ENCODE assay signal across 21 cellular contexts in the genomic region with DNA sequence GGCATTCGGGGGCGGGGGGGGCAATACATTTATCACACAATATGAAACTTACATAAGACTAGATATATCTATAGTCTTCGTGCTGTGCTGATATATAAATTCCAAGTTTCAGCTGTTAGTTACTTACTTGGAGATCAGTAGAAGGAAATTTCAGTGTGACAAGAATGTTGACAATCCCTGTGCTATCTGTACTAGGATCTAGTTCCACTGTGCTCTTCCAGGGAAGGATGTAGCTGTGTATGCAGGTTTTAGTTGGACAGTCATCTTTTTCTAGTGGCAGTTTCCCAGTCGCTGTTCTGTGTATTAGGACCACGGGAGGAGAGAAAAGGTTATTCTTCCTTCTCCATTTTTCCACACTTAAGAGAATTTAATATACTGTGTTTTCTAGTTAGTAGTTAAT. TPM values are rescaled to one million over a fixed set of nuclear protein-coding genes. Genes with fewer than 3 reads are reported as not detected.
DNase-seq lines count a peak whose midpoint lies in the region; ATAC-seq, FAIRE-seq and TF ChIP-seq lines count a peak whose summit lies in the region.
"Had no signal": no experiment of that assay in that cellular context is flagged by ENCODE, and none has a peak within 500 bp of the region (broad histone marks: within the 10 kb centered on the region; RNA-seq: fewer than 3 reads in every experiment).

No MANE protein-coding gene starts in this region.

- H3K4me1 ChIP-seq in parathyroid adenoma (peaks cover 12% of the 10 kb centered on the region), small intestine (ENCODE audit: control insufficient read depth in 2 of 2, insufficient read depth in 1 of 2, low read depth in 1 of 2, low read length in 1 of 2) (peaks cover 0 to 7% of the 10 kb centered on the region in 2 donors), Peyer's patch (peaks cover 3 to 10% (median 6%) of the 10 kb centered on the region in 4 donors)

- WGBS in small intestine, 3 donors, result 85 to 88% (median 87%) methylated on average over 5 of the region's 5 CpGs

- H3K27ac ChIP-seq in VCaP (peak overlapping the region; percentile 46), parathyroid adenoma (no peak overlapping the region), small intestine (ENCODE audit: low read depth in 1 of 2, low read length in 1 of 2) (no peak overlapping the region), Peyer's patch (no peak overlapping the region)
- H3K27ac ChIP-seq: C4-2B had no signal

- H3K9me3 ChIP-seq in parathyroid adenoma (ENCODE audit: control insufficient read depth, low read length), result no peaks in the 10 kb centered on the region
- H3K9me3 ChIP-seq in small intestine (ENCODE audit: control insufficient read depth, low read depth), result no peaks in the 10 kb centered on the region
- H3K9me3 ChIP-seq in Peyer's patch, result no peaks in the 10 kb centered on the region

- peaks cover 3% of the 10 kb centered on the region for H3K79me2 ChIP-seq in parathyroid adenoma

- H3K27me3 Mint-ChIP-seq in IgD-negative memory B cell, result no peaks in the 10 kb centered on the region
- H3K27me3 Mint-ChIP-seq: CD4-positive, CD25-positive, alpha-beta regulatory T cell had no signal

- H2AFZ ChIP-seq in parathyroid adenoma, result no peak overlapping the region
- H2AFZ ChIP-seq: GM23338 had no signal

- H3K9me3 Mint-ChIP-seq in IgD-negative memory B cell, result no peaks in the 10 kb centered on the region
- H3K9me3 Mint-ChIP-seq: CD4-positive, CD25-positive, alpha-beta regulatory T cell; CD8-positive, alpha-beta memory T cell; GM23338; H9 had no signal

- no peaks in the 10 kb centered on the region for H3K36me3 Mint-ChIP-seq in IgD-negative memory B cell

- peak overlapping the region; percentile 52 for H3K4me2 ChIP-seq in parathyroid adenoma (ENCODE audit: low read length)
- H3K4me2 ChIP-seq: GM23338 had no signal

- H3K4me3 Mint-ChIP-seq in IgD-negative memory B cell, result peak overlapping the region in 1 of 4 donors; percentile 87
- H3K4me3 Mint-ChIP-seq: GM23338, H9 had no signal

- no peak for DNase-seq in small intestine
- no peak for DNase-seq in NCI-H1092 treated with DMSO at 0.1 percent for 48 hours (lab: John Stamatoyannopoulos, UW)
- DNase-seq in Peyer's patch, result no peak
- DNase-seq: CD4-positive, CD25-positive, alpha-beta regulatory T cell; CD8-positive, alpha-beta memory T cell; DMS 273 treated with DMSO at 0.1 percent for 48 hours; DMS79; EL; GDM1; H9 had no signal

- no peak for TF ChIP-seq POLR2A in Peyer's patch (IDR thresholded peaks at IDR 0.05)

- H3K4me1 Mint-ChIP-seq in IgD-negative memory B cell, result peaks cover 17 to 30% (median 28%) of the 10 kb centered on the region in 3 donors

- TF ChIP-seq CTCF in VCaP (conservative IDR thresholded peaks at IDR 0.05) (no peak), parathyroid adenoma (IDR thresholded peaks at IDR 0.05) (no peak), Peyer's patch (IDR thresholded peaks at IDR 0.05) (no peak)

- no peak for FAIRE-seq in small intestine (lab: Jason Lieb, UNC)
- FAIRE-seq: D721Med, GM12878, GM19239 had no signal

- H3K36me3 ChIP-seq in parathyroid adenoma (ENCODE audit: control insufficient read depth, insufficient read depth, low read length) (peaks cover 3% of the 10 kb centered on the region), small intestine (ENCODE audit: control insufficient read depth in 2 of 2, insufficient read depth in 2 of 2, low read length in 2 of 2) (no peaks in the 10 kb centered on the region), Peyer's patch (no peaks in the 10 kb centered on the region)

- ATAC-seq in GM18870 (IDR thresholded peaks at IDR 0.05; ENCODE audit: unreplicated experiment), result no peak
- ATAC-seq: GM12878, GM23338, HCT116 had no signal

- H3K9ac ChIP-seq in parathyroid adenoma, result no peak overlapping the region

- H3K4me3 ChIP-seq in parathyroid adenoma (ENCODE audit: low read depth, low read length), result peak overlapping the region; percentile 33
- no peak overlapping the region for H3K4me3 ChIP-seq in small intestine (ENCODE audit: low read depth in 1 of 2, low read length in 2 of 2)
- no peak overlapping the region for H3K4me3 ChIP-seq in Peyer's patch
- H3K4me3 ChIP-seq: GM12878, GM23338 had no signal

- no peaks in the 10 kb centered on the region for H3K27me3 ChIP-seq in parathyroid adenoma (ENCODE audit: control insufficient read depth, insufficient read depth, low read length)
- no peaks in the 10 kb centered on the region for H3K27me3 ChIP-seq in small intestine (ENCODE audit: control insufficient read depth in 2 of 2, insufficient read depth in 2 of 2, low read length in 2 of 2)
- no peaks in the 10 kb centered on the region for H3K27me3 ChIP-seq in Peyer's patch

- peak overlapping the region; percentile 18 to 89 (median 65) for H3K27ac Mint-ChIP-seq in IgD-negative memory B cell
- H3K27ac Mint-ChIP-seq: CD4-positive, CD25-positive, alpha-beta regulatory T cell; GM23338; H9 had no signal

RNA-seq across cellular contexts. Expression of a gene that starts 3.2 kb away (rescaled TPM):
- polyA plus RNA-seq in IgD-negative memory B cell (27.6 TPM), small intestine (10 to 100 TPM in 2 of 3 donors, 1 to 10 TPM in 1; 9.2 to 10.9 (median 10.8) TPM)
- 10 to 100 TPM; 11.4 to 16.8 (median 15.1) TPM for total RNA-seq in Peyer's patch

RNA-seq across cellular contexts. Expression of a gene that starts 21.6 kb away (rescaled TPM):
- polyA plus RNA-seq in IgD-negative memory B cell, result 0.80 TPM
- polyA plus RNA-seq in small intestine, result under 1 TPM in 1 of 3 donors, not detected in 2; 0.36 TPM
- total RNA-seq in Peyer's patch, result 1 to 10 TPM in 2 of 4 donors, not detected in 2; 2.4 to 2.9 TPM
- total RNA-seq: GM23338, H4 had no signal

RNA-seq across cellular contexts. Expression of a gene that starts 57.5 kb away (rescaled TPM):
- polyA plus RNA-seq in IgD-negative memory B cell (6.4 TPM), small intestine (1 to 10 TPM; 7.0 to 8.3 (median 7.0) TPM)
- total RNA-seq in Peyer's patch, result 10 to 100 TPM in 1 of 4 donors, 1 to 10 TPM in 3; 5.8 to 10.3 (median 7.3) TPM
